Comparison of ENCODE assay signal across 29 cellular contexts in the genomic region with DNA sequence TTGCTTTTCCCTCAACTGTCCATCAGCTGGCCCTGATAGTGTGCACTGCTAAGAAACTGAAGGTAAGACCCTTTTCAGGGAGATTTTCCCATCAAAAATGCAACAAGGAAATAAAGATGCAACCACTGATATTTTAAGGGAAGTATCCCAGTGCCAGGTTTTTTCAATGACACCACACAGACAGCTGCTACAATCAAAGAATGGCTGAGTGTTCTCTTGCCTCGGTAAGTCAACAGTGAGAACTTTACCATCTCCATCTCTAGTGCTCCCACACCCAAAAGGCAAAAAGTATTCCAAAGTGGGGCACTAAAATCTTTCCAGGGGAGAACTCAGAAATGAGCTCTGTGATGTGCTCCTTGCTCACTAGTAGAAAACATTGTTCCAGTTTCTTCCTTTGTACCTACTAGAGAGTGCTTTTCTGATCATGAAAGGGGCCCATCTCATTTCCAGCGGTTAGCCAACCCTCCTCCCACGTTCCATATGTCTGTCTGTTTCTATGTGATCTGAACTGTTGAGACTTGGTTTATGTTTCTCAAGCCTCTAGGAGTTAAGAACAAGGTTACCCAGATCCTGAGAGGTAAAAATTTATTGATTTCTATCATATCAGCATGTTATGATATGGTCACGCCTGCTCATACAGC.
DNase-seq lines count a peak whose midpoint lies in the region; ATAC-seq and TF ChIP-seq lines count a peak whose summit lies in the region.
"Had no signal": no experiment of that assay in that cellular context is flagged by ENCODE, and none has a peak within 500 bp of the region (broad histone marks: within the 10 kb centered on the region; RNA-seq: fewer than 3 reads in every experiment).

No MANE protein-coding gene starts in this region.

- no peaks in the 10 kb centered on the region for H3K9me3 ChIP-seq in neural progenitor cell (ENCODE audit: low read depth)
- H3K9me3 ChIP-seq: adrenal gland, body of pancreas, heart right ventricle, pancreas, right atrium auricular region, uterus had no signal

- intact Hi-C loops in posterior cingulate gyrus (cut with DNase I), result no loop called here

- H3K27ac Mint-ChIP-seq in central memory CD8-positive, alpha-beta T cell (ENCODE audit: low read depth), result peak overlapping the region; percentile 18
- H3K27ac Mint-ChIP-seq in neural progenitor cell, result no peak overlapping the region
- H3K27ac Mint-ChIP-seq: activated T-cell treated with anti-CD3 and anti-CD28 coated beads, Interleukin-2, amount 50 U/mL, for 72 hours; IgD-negative memory B cell had no signal

- H3K4me1 ChIP-seq in neural progenitor cell, result no peaks in the 10 kb centered on the region
- H3K4me1 ChIP-seq: body of pancreas, pancreas, right atrium auricular region, uterus had no signal

- ATAC-seq in central memory CD8-positive, alpha-beta T cell (replicated peaks; ENCODE audit: extremely low read depth, poor library complexity, severe bottlenecking), result no peak
- ATAC-seq: activated T-cell treated with anti-CD3 and anti-CD28 coated beads, Interleukin-2, amount 50 U/mL, for 72 hours; body of pancreas; heart right ventricle; naive thymus-derived CD4-positive, alpha-beta T cell; pancreas; stimulated activated naive CD8-positive, alpha-beta T cell treated with anti-CD3 and anti-CD28 coated beads, Interleukin-15, Interleukin-2, amounts not matched to agents 100 U/mL and 50 U/mL, for 24 hours had no signal

- peak overlapping the region; percentile 42 for H2AFZ ChIP-seq in neural progenitor cell (replicated peaks)

- CTCF ChIA-PET in RWPE1 (lab: Yijun Ruan, JAX), result interaction anchor here (0.7 kb wide), 1 partner anchor 298 kb away, joined by 3 read pairs; no protein-coding TSS in a partner anchor

- TF ChIP-seq CTCF in neural progenitor cell (IDR thresholded peaks at IDR 0.05), result no peak
- no peak for TF ChIP-seq CTCF in RWPE1 (conservative IDR thresholded peaks at IDR 0.05; ENCODE audit: low read depth)

- no peaks in the 10 kb centered on the region for H3K36me3 ChIP-seq in neural progenitor cell
- H3K36me3 ChIP-seq: adrenal gland, uterus had no signal

- DNase-seq in DMS153 (lab: John Stamatoyannopoulos, UW), result peak; percentile 23
- DNase-seq in DMS153 treated with DMSO at 0.1 percent for 48 hours (lab: John Stamatoyannopoulos, UW; ENCODE audit: unreplicated experiment), result no peak
- DNase-seq in Jurkat, Clone E6-1 (ENCODE audit: low read depth, low spot score), result peak; percentile 35
- DNase-seq in central memory CD8-positive, alpha-beta T cell (ENCODE audit: low spot score in 2 of 2), result no peak
- DNase-seq in neural progenitor cell (ENCODE audit: low spot score), result no peak
- no peak for DNase-seq in cerebellar nuclear complex (lab: John Stamatoyannopoulos, UW)
- no peak for DNase-seq in RWPE1 (ENCODE audit: low spot score)
- no peak for DNase-seq in posterior cingulate gyrus
- DNase-seq: activated CD4-positive, alpha-beta T cell treated with anti-CD3 and anti-CD28 coated beads, Interleukin-2, amount 50 U/mL, for 4 hours; activated naive CD4-positive, alpha-beta T cell treated with Interleukin-2 at 50 U/mL for 16 hours; activated T-cell treated with anti-CD3 and anti-CD28 coated beads, Interleukin-2, amount 50 U/mL, for 72 hours; adrenal gland; body of pancreas; GOT3; heart right ventricle; kidney; naive thymus-derived CD4-positive, alpha-beta T cell; NCI-H1048; NCI-H1694; NCI-H524; pancreas; SIG-M5; stimulated activated CD4-positive, alpha-beta T cell treated with anti-CD3 and anti-CD28 coated beads, Interleukin-2, amount 100 ng/mL, for 24 hours; stimulated activated naive CD8-positive, alpha-beta T cell treated with anti-CD3 and anti-CD28 coated beads, Interleukin-15, Interleukin-2, amounts not matched to agents 100 U/mL and 50 U/mL, for 24 hours; SW 1271; T1000; uterus had no signal

- H3K79me2 ChIP-seq in neural progenitor cell (ENCODE audit: low read depth), result no peaks in the 10 kb centered on the region

- H4K20me1 ChIP-seq in neural progenitor cell (ENCODE audit: low read depth), result no peaks in the 10 kb centered on the region

- no peak overlapping the region for H3K4me2 ChIP-seq in neural progenitor cell

- H3K27me3 Mint-ChIP-seq in central memory CD8-positive, alpha-beta T cell, result no peaks in the 10 kb centered on the region
- peaks cover 15% of the 10 kb centered on the region for H3K27me3 Mint-ChIP-seq in neural progenitor cell (ENCODE audit: insufficient read depth, low read depth)
- H3K27me3 Mint-ChIP-seq: IgD-negative memory B cell; naive thymus-derived CD4-positive, alpha-beta T cell had no signal

- H3K9me3 Mint-ChIP-seq in central memory CD8-positive, alpha-beta T cell, result no peaks in the 10 kb centered on the region
- no peaks in the 10 kb centered on the region for H3K9me3 Mint-ChIP-seq in neural progenitor cell
- H3K9me3 Mint-ChIP-seq: activated T-cell treated with anti-CD3 and anti-CD28 coated beads, Interleukin-2, amount 50 U/mL, for 72 hours; IgD-negative memory B cell; naive thymus-derived CD4-positive, alpha-beta T cell had no signal

- H3K27ac ChIP-seq in neural progenitor cell, result no peak overlapping the region
- H3K27ac ChIP-seq in RWPE1, result no peak overlapping the region
- H3K27ac ChIP-seq: adrenal gland, body of pancreas, heart right ventricle, pancreas, right atrium auricular region, uterus had no signal

- no peaks in the 10 kb centered on the region for H3K36me3 Mint-ChIP-seq in central memory CD8-positive, alpha-beta T cell (ENCODE audit: insufficient read depth)
- H3K36me3 Mint-ChIP-seq in neural progenitor cell, result no peaks in the 10 kb centered on the region
- H3K36me3 Mint-ChIP-seq: IgD-negative memory B cell had no signal

- H3K27me3 ChIP-seq in neural progenitor cell, result no peaks in the 10 kb centered on the region
- H3K27me3 ChIP-seq: adrenal gland, body of pancreas, heart right ventricle, pancreas, right atrium auricular region, uterus had no signal

- POLR2A ChIA-PET in RWPE1 (lab: Yijun Ruan, JAX; ENCODE audit: low non-redundant PET), result no interaction called here

- H3K4me1 Mint-ChIP-seq in central memory CD8-positive, alpha-beta T cell, result peaks cover 24% of the 10 kb centered on the region
- H3K4me1 Mint-ChIP-seq in neural progenitor cell, result peaks cover 4% of the 10 kb centered on the region

- H3K4me3 ChIP-seq in Jurkat, Clone E6-1 (ENCODE audit: low read length), result no peak overlapping the region
- no peak overlapping the region for H3K4me3 ChIP-seq in neural progenitor cell
- H3K4me3 ChIP-seq: adrenal gland, body of pancreas, heart right ventricle, pancreas, right atrium auricular region, uterus had no signal

- no peak overlapping the region for H3K4me3 Mint-ChIP-seq in central memory CD8-positive, alpha-beta T cell
- H3K4me3 Mint-ChIP-seq in neural progenitor cell, result no peak overlapping the region
- H3K4me3 Mint-ChIP-seq: activated T-cell treated with anti-CD3 and anti-CD28 coated beads, Interleukin-2, amount 50 U/mL, for 72 hours; IgD-negative memory B cell; naive thymus-derived CD4-positive, alpha-beta T cell had no signal

- no peak overlapping the region for H3K9ac ChIP-seq in neural progenitor cell

- no peaks in the 10 kb centered on the region for H3F3A ChIP-seq in neural progenitor cell (ENCODE audit: low read depth)

Comparison
In these comparisons a context has a peak if more than half of its experiments do, and no peak if none do; other contexts are left out.
1. DNase-seq: peak in DMS153 (single experiment) and Jurkat, Clone E6-1 (single experiment); none in DMS153 treated with DMSO at 0.1 percent for 48 hours (single experiment), central memory CD8-positive, alpha-beta T cell (0 of 2), neural progenitor cell (single experiment), cerebellar nuclear complex (0 of 2), RWPE1 (single experiment) and posterior cingulate gyrus (0 of 10).